9 cellular contexts compared by ENCODE assay signal in genomic region chr6:25963426-25964123, GRCh38. TPM values are rescaled to one million over a fixed set of nuclear protein-coding genes. Genes with fewer than 3 reads are reported as not detected.
DNase-seq lines count a peak whose midpoint lies in the region; ATAC-seq, FAIRE-seq and TF ChIP-seq lines count a peak whose summit lies in the region.
"Had no signal": no experiment of that assay in that cellular context is flagged by ENCODE, and none has a peak within 500 bp of the region (broad histone marks: within the 10 kb centered on the region; RNA-seq: fewer than 3 reads in every experiment).

No MANE protein-coding gene starts in this region.

- H3K4me1 Mint-ChIP-seq in activated CD4-positive, alpha-beta T cell treated with anti-CD3 and anti-CD28 coated beads, Interleukin-2, amount 10 ng/mL, durations not matched to agents 24 days and 14 days = peaks cover 79% of the 10 kb centered on the region

- peak overlapping the region; percentile 86 for H3K4me3 ChIP-seq in fibroblast of mammary gland (ENCODE audit: control insufficient read depth, low read depth, low read length)
- peak overlapping the region; percentile 21 to 45 (median 33) for H3K4me3 ChIP-seq in pancreas

- peak overlapping the region in 2 of 4 donors; percentile 84 to 86 for H3K27ac ChIP-seq in pancreas

- H3K9me3 ChIP-seq in pancreas = no peaks in the 10 kb centered on the region

- FAIRE-seq in pancreas (lab: Jason Lieb, UNC) = no peak
- FAIRE-seq: colon had no signal

- TF ChIP-seq CTCF in fibroblast of mammary gland (conservative IDR thresholded peaks at IDR 0.05; ENCODE audit: control insufficient read depth, insufficient read depth, low read depth, low read length) = no peak
- no peak for TF ChIP-seq CTCF in pancreas (IDR thresholded peaks at IDR 0.05)

- H3K27me3 ChIP-seq in pancreas = no peaks in the 10 kb centered on the region

- H3K4me1 ChIP-seq in pancreas = peaks cover 0 to 20% (median 0%) of the 10 kb centered on the region in 3 donors

- DNase-seq in activated CD4-positive, alpha-beta T cell treated with anti-CD3 and anti-CD28 coated beads, Interleukin-2, amount 10 ng/mL, durations not matched to agents 24 days and 14 days = no peak
- no peak for DNase-seq in activated CD4-positive, alpha-beta T cell treated with anti-CD3 and anti-CD28 coated beads, Interleukin-2, amount 50 U/mL, for 4 hours
- peak; percentile 23 for DNase-seq in RPMI8226
- DNase-seq in fibroblast of mammary gland (ENCODE audit: low read depth) = peak; percentile 34
- no peak for DNase-seq in pancreas
- DNase-seq in SHP77 treated with DMSO at 0.1 percent for 48 hours (lab: John Stamatoyannopoulos, UW) = no peak
- no peak for DNase-seq in stimulated activated CD4-positive, alpha-beta T cell treated with anti-CD3 and anti-CD28 coated beads, Interleukin-2, amount 100 ng/mL, for 48 hours

- WGBS in pancreas, 2 donors = 12 to 19% methylated on average over 6 of the region's 6 CpGs

- H3K27ac Mint-ChIP-seq in activated CD4-positive, alpha-beta T cell treated with anti-CD3 and anti-CD28 coated beads, Interleukin-2, amount 10 ng/mL, durations not matched to agents 24 days and 14 days = peak overlapping the region; percentile 77

- ATAC-seq in pancreas (peak; percentile 19 to 39 (median 33)), HG02870 (IDR thresholded peaks at IDR 0.05; ENCODE audit: unreplicated experiment) (no peak)

- H3K4me3 Mint-ChIP-seq in activated CD4-positive, alpha-beta T cell treated with anti-CD3 and anti-CD28 coated beads, Interleukin-2, amount 10 ng/mL, durations not matched to agents 24 days and 14 days = peak overlapping the region; percentile 88

- H3K36me3 Mint-ChIP-seq in activated CD4-positive, alpha-beta T cell treated with anti-CD3 and anti-CD28 coated beads, Interleukin-2, amount 10 ng/mL, durations not matched to agents 24 days and 14 days (ENCODE audit: low read depth) = peaks cover 57% of the 10 kb centered on the region

- intact Hi-C loops in activated CD4-positive, alpha-beta T cell treated with anti-CD3 and anti-CD28 coated beads, Interleukin-2, amount 10 ng/mL, durations not matched to agents 24 days and 14 days (cut with micrococcal nuclease) = loop anchor here (5.0 kb wide), 1 partner anchor 596 kb away; no protein-coding TSS in a partner anchor
- intact Hi-C loops in pancreas (cut with DNase I) = no loop called here

- H3K9me3 Mint-ChIP-seq in activated CD4-positive, alpha-beta T cell treated with anti-CD3 and anti-CD28 coated beads, Interleukin-2, amount 10 ng/mL, durations not matched to agents 24 days and 14 days = peaks cover 5% of the 10 kb centered on the region

- H3K27me3 Mint-ChIP-seq in activated CD4-positive, alpha-beta T cell treated with anti-CD3 and anti-CD28 coated beads, Interleukin-2, amount 10 ng/mL, durations not matched to agents 24 days and 14 days = no peaks in the 10 kb centered on the region

- H3K36me3 ChIP-seq in pancreas = no peaks in the 10 kb centered on the region

RNA-seq across cellular contexts. Expression of gene TRIM38, which starts 1.0 kb away (rescaled TPM):
- total RNA-seq in activated CD4-positive, alpha-beta T cell treated with anti-CD3 and anti-CD28 coated beads, Interleukin-2, amount 10 ng/mL, durations not matched to agents 24 days and 14 days = 23.0 and 24.5 TPM in 2 replicates
- 1 to 10 TPM; 1.5 to 5.8 (median 2.3) TPM for total RNA-seq in pancreas
- polyA plus RNA-seq in pancreas = 1 to 10 TPM; 2.4 to 2.9 TPM

RNA-seq across cellular contexts. Expression of gene SLC17A2, which starts 33.1 kb away (rescaled TPM):
- 0.14 TPM in 1 of 2 replicates, not detected in the other for total RNA-seq in activated CD4-positive, alpha-beta T cell treated with anti-CD3 and anti-CD28 coated beads, Interleukin-2, amount 10 ng/mL, durations not matched to agents 24 days and 14 days
- total RNA-seq in pancreas = under 1 TPM in 2 of 6 donors, not detected in 4; 0.20 to 0.21 TPM
- under 1 TPM in 1 of 2 donors, not detected in 1; 0.05 TPM for polyA plus RNA-seq in pancreas

Comparison
In these comparisons a context has a peak if more than half of its experiments do, and no peak if none do; other contexts are left out.
1. DNase-seq: peak in RPMI8226 (single experiment) and fibroblast of mammary gland (single experiment); none in activated CD4-positive, alpha-beta T cell treated with anti-CD3 and anti-CD28 coated beads, Interleukin-2, amount 10 ng/mL, durations not matched to agents 24 days and 14 days (single experiment), activated CD4-positive, alpha-beta T cell treated with anti-CD3 and anti-CD28 coated beads, Interleukin-2, amount 50 U/mL, for 4 hours (0 of 2), pancreas (0 of 6), SHP77 treated with DMSO at 0.1 percent for 48 hours (single experiment) and stimulated activated CD4-positive, alpha-beta T cell treated with anti-CD3 and anti-CD28 coated beads, Interleukin-2, amount 100 ng/mL, for 48 hours (0 of 2).